8 cellular contexts compared by ENCODE assay signal in genomic region chr9:128551652-128552152, GRCh38. TPM values are rescaled to one million over a fixed set of nuclear protein-coding genes. Genes with fewer than 3 reads are reported as not detected.
DNase-seq lines count a peak whose midpoint lies in the region; ATAC-seq, FAIRE-seq and TF ChIP-seq lines count a peak whose summit lies in the region.

No MANE protein-coding gene starts in this region.

- H3K27me3 Mint-ChIP-seq in HFFc6 (ENCODE audit: insufficient read depth) (peaks cover 2% of the 10 kb centered on the region; the same call in 1 of the 2 replicates), type B pancreatic cell (no peaks in the 10 kb centered on the region)

- 0 out of 2 replicates have a peak, but pooled peaks cover 2% of the 10 kb centered on the region for H3K36me3 Mint-ChIP-seq in HFFc6 (ENCODE audit: low read depth)
- H3K36me3 Mint-ChIP-seq in type B pancreatic cell, result no peaks in the 10 kb centered on the region

- intact Hi-C loops in ascending aorta (cut with DNase I) (loop anchor here (1.0 to 5.0 kb wide), 5 partner anchors 47 to 179 kb away; partner anchors contain the start of genes DYNC2I2, GLE1, ODF2 and URM1), right lobe of liver (cut with DNase I) (no loop called here)

- TF ChIP-seq EP300 in A549 (IDR thresholded peaks at IDR 0.05), result no peak

- 3% methylated on average over 21 of the region's 22 CpGs for WGBS in A549 (ENCODE audit: missing lambda C conversion rate)
- WGBS in right lobe of liver (ENCODE audit: insufficient coverage, low coverage, low lambda C conversion rate, missing lambda C conversion rate), result 10% methylated on average over 17 of the region's 22 CpGs

- no peak for TF ChIP-seq CTCF in A549 (IDR thresholded peaks at IDR 0.05)
- TF ChIP-seq CTCF in HFFc6 (IDR thresholded peaks at IDR 0.05), result no peak
- no peak for TF ChIP-seq CTCF in ascending aorta (IDR thresholded peaks at IDR 0.05)
- no peak for TF ChIP-seq CTCF in right lobe of liver (IDR thresholded peaks at IDR 0.05)
- no peak for TF ChIP-seq CTCF in type B pancreatic cell (conservative IDR thresholded peaks at IDR 0.05)

- H3K9me3 ChIP-seq in A549, result no peaks in the 10 kb centered on the region
- H3K9me3 ChIP-seq in ascending aorta, result no peaks in the 10 kb centered on the region
- no peaks in the 10 kb centered on the region for H3K9me3 ChIP-seq in right lobe of liver

- H3K27me3 ChIP-seq in ascending aorta, result no peaks in the 10 kb centered on the region
- H3K27me3 ChIP-seq in right lobe of liver, result no peaks in the 10 kb centered on the region

- no peak for FAIRE-seq in A549 (lab: Jason Lieb, UNC)

- peak overlapping the region; percentile 91 for H3K4me2 ChIP-seq in A549

- H3K9me3 Mint-ChIP-seq in HFFc6 (no peaks in the 10 kb centered on the region), type B pancreatic cell (no peaks in the 10 kb centered on the region)

- CTCF ChIA-PET in A549 (lab: Yijun Ruan, JAX), result interaction anchor here (1.0 to 2.3 kb wide), 7 partner anchors 8 to 141 kb away, joined by 3 to 8 read pairs (median 4); no protein-coding TSS in a partner anchor

- ATAC-seq in A549, result no peak; a peak in 1 of 6 replicates
- ATAC-seq in right lobe of liver, result no peak
- no peak for ATAC-seq in GM19035 (IDR thresholded peaks at IDR 0.05; ENCODE audit: unreplicated experiment)
- no peak for ATAC-seq in HG03280 (IDR thresholded peaks at IDR 0.05; ENCODE audit: unreplicated experiment)

- no peak for TF ChIP-seq POLR2A in A549 (IDR thresholded peaks at IDR 0.05; ENCODE audit: low read length)
- TF ChIP-seq POLR2A in right lobe of liver (IDR thresholded peaks at IDR 0.05), result no peak

- POLR2A ChIA-PET in A549 (lab: Yijun Ruan, JAX), result interaction anchor here (0.5 to 2.3 kb wide), 20 partner anchors 8 to 484 kb away, joined by 3 to 12 read pairs (median 3); partner anchors contain the start of gene GLE1

- H3K36me3 ChIP-seq in ascending aorta, result no peaks in the 10 kb centered on the region
- H3K36me3 ChIP-seq in right lobe of liver, result no peaks in the 10 kb centered on the region

- H3K4me3 Mint-ChIP-seq in HFFc6 (peak overlapping the region; percentile 96), type B pancreatic cell (peak overlapping the region; percentile 92)

- H3K4me3 ChIP-seq in A549 (peak overlapping the region; percentile 75), ascending aorta (peak overlapping the region; percentile 94 to 96), right lobe of liver (peak overlapping the region; percentile 88 to 98 (median 93))

- TF ChIP-seq RAD21 in A549 (conservative IDR thresholded peaks at IDR 0.05 in 1 of 2, IDR thresholded peaks at IDR 0.05 in 1 of 2), result no peak

- in situ Hi-C loops in G401 (cut with HindIII; ENCODE audit: low sequenced_read_pairs), result no loop called here

- H3K27ac ChIP-seq in A549, result peak overlapping the region; percentile 79 to 95
- peak overlapping the region; percentile 96 to 98 for H3K27ac ChIP-seq in ascending aorta
- peak overlapping the region; percentile 43 to 82 (median 53) for H3K27ac ChIP-seq in right lobe of liver

- H3K4me1 ChIP-seq in A549, result peaks cover 43% of the 10 kb centered on the region
- H3K4me1 ChIP-seq in ascending aorta, result peaks cover 5 to 38% of the 10 kb centered on the region in 2 donors
- H3K4me1 ChIP-seq in right lobe of liver, result peaks cover 0 to 37% (median 14%) of the 10 kb centered on the region in 4 donors

- DNase-seq in A549 (ENCODE audit: low read depth in 1 of 2, low spot score in 1 of 2), result no peak
- DNase-seq in HFFc6, result no peak
- DNase-seq in ascending aorta (ENCODE audit: low spot score in 2 of 2), result peak in 1 of 2 donors; percentile 44
- no peak for DNase-seq in right lobe of liver
- DNase-seq in type B pancreatic cell (ENCODE audit: extremely low spot score, unreplicated experiment), result no peak
- no peak for DNase-seq in G401 (ENCODE audit: low spot score)

- H3K4me1 Mint-ChIP-seq in HFFc6 (ENCODE audit: low read depth), result peaks cover 30% of the 10 kb centered on the region
- peaks cover 14% of the 10 kb centered on the region for H3K4me1 Mint-ChIP-seq in type B pancreatic cell (ENCODE audit: unreplicated experiment)

- H3K27ac Mint-ChIP-seq in HFFc6, result peak overlapping the region; percentile 98
- peak overlapping the region; percentile 77 for H3K27ac Mint-ChIP-seq in type B pancreatic cell

TF ChIP-seq in A549, 52 proteins besides CTCF, POLR2A, EP300 and RAD21:
- no peak for TF ChIP-seq ATOH8 (CRISPR knock-in tag; IDR thresholded peaks at IDR 0.05; ENCODE audit: low read depth)
- no peak for TF ChIP-seq EHMT2 (IDR thresholded peaks at IDR 0.05; ENCODE audit: low read depth)
- no peak for TF ChIP-seq TP53 (CRISPR knock-in tag; IDR thresholded peaks at IDR 0.05)

RNA-seq across cellular contexts. Expression of gene SPTAN1, which starts 0.7 kb away (rescaled TPM):
- polyA plus RNA-seq in A549 (2011; rRNA removed) (122 and 144 TPM in 2 replicates), A549 (2017; fragmentation: RNase III; extraction: RNeasy Plus Mini Kit Qiagen cat#74134 plus additional on column Dnase treatment) (104 to 128 TPM (median 107 TPM) in 3 replicates)
- 69.1 and 77.6 TPM in 2 replicates for polyA plus RNA-seq in A549 (2012; cell fraction: cytosol; rRNA removed)
- polyA plus RNA-seq in A549 (2012; cell fraction: nucleus; rRNA removed), result 1,381 and 1,390 TPM in 2 replicates
- 412 and 415 TPM in 2 replicates for polyA minus RNA-seq in A549 (2011; rRNA and poly(A)+ RNA removed)
- 100 to 1,000 TPM; 316 to 368 (median 327) TPM for total RNA-seq in HFFc6 (2021; fragmentation: NEBNext Ultra II Directional; extraction: Animal tissue kit (Norgen Biotek cat#: 25700))
- total RNA-seq in ascending aorta (687 TPM), right lobe of liver (100 to 1,000 TPM in 2 of 6 experiments, 10 to 100 TPM in 4; 74.6 to 141 (median 98.6) TPM), type B pancreatic cell (ENCODE audit: low replicate concordance) (267 and 270 TPM in 2 replicates)
- total RNA-seq in G401 (2014; rRNA removed; shearing (Covaris generic)), result 99.1 and 103 TPM in 2 replicates

RNA-seq across cellular contexts. Expression of gene GLE1, which starts 47.2 kb away (rescaled TPM):
- polyA plus RNA-seq in A549 (2011; rRNA removed) (41.2 and 49.2 TPM in 2 replicates), A549 (2017; fragmentation: RNase III; extraction: RNeasy Plus Mini Kit Qiagen cat#74134 plus additional on column Dnase treatment) (30.2 to 31.5 TPM (median 30.3 TPM) in 3 replicates)
- 17.0 and 19.6 TPM in 2 replicates for polyA plus RNA-seq in A549 (2012; cell fraction: cytosol; rRNA removed)
- polyA plus RNA-seq in A549 (2012; cell fraction: nucleus; rRNA removed), result 16.7 and 20.8 TPM in 2 replicates
- 43.4 and 47.1 TPM in 2 replicates for polyA minus RNA-seq in A549 (2011; rRNA and poly(A)+ RNA removed)
- total RNA-seq in HFFc6 (2021; fragmentation: NEBNext Ultra II Directional; extraction: Animal tissue kit (Norgen Biotek cat#: 25700)), result 10 to 100 TPM; 22.2 to 26.7 (median 24.7) TPM
- total RNA-seq in ascending aorta (6.3 TPM), right lobe of liver (10 to 100 TPM; 10.5 to 15.9 (median 13.2) TPM), type B pancreatic cell (ENCODE audit: low replicate concordance) (17.6 and 21.8 TPM in 2 replicates)
- total RNA-seq in G401 (2014; rRNA removed; shearing (Covaris generic)), result 37.0 and 38.3 TPM in 2 replicates
